Comparison of ENCODE assay signal across 9 cellular contexts in the genomic region with DNA sequence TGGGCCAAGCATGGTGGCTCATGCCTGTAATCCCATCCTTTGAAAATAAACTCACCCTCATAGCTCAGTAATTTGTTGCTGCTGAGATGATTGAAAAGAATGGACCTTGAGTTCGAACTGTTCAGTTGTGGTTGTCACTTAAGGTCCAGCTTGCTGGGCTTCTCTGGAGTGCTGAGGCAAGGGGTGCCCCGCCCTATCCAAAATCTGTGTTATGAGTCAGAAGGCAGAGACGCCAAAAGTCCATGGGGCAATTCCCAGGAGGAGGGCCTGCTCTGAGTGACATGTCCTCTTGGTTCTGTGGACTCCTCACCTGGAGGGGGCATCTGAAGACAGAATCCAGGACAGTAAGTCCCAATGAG.
DNase-seq lines count a peak whose midpoint lies in the region; ATAC-seq, FAIRE-seq and TF ChIP-seq lines count a peak whose summit lies in the region.
"Had no signal": no experiment of that assay in that cellular context is flagged by ENCODE, and none has a peak within 500 bp of the region (broad histone marks: within the 10 kb centered on the region; RNA-seq: fewer than 3 reads in every experiment).

No MANE protein-coding gene starts in this region.

- H3K79me2 ChIP-seq in keratinocyte (ENCODE audit: control insufficient read depth, insufficient read depth, low read length): no peaks in the 10 kb centered on the region

- 53 to 59% methylated on average over 3 of the region's 3 CpGs for WGBS in upper lobe of left lung, 2 donors

- dilution Hi-C loops in keratinocyte (cut with MboI; ENCODE audit: extremely low pct_ligation_motif_present, low sequenced_read_pairs): no loop called here

- H3K27ac ChIP-seq in keratinocyte (ENCODE audit: control insufficient read depth, insufficient read depth, low read length) (no peak overlapping the region), upper lobe of left lung (no peak overlapping the region)

- H3K4me1 ChIP-seq in keratinocyte (ENCODE audit: control insufficient read depth, extremely low read depth, insufficient read depth, low read length) (peaks cover 18% of the 10 kb centered on the region), upper lobe of left lung (peaks cover 3 to 17% (median 12%) of the 10 kb centered on the region in 4 donors)

- peak; percentile 66 for FAIRE-seq in keratinocyte (lab: Jason Lieb, UNC)

- H3K4me3 ChIP-seq in keratinocyte (ENCODE audit: control insufficient read depth in 2 of 3, extremely low read depth in 1 of 3, insufficient read depth in 2 of 3, low read depth in 1 of 3, low read length in 3 of 3) (no peak overlapping the region), upper lobe of left lung (no peak overlapping the region)

- TF ChIP-seq CTCF in brain (conservative IDR thresholded peaks at IDR 0.05): no peak
- no peak for TF ChIP-seq CTCF in keratinocyte (optimal IDR thresholded peaks at IDR 0.05 in 1 of 3, IDR thresholded peaks at IDR 0.05 in 1 of 3, conservative IDR thresholded peaks at IDR 0.05 in 1 of 3; ENCODE audit: extremely low read depth in 1 of 3, insufficient read depth in 2 of 3, low read length in 3 of 3)
- TF ChIP-seq CTCF in upper lobe of left lung (IDR thresholded peaks at IDR 0.05): no peak

- H3K36me3 ChIP-seq in keratinocyte (ENCODE audit: control insufficient read depth in 2 of 2, extremely low read depth in 1 of 2, insufficient read depth in 2 of 2, low read length in 2 of 2) (no peaks in the 10 kb centered on the region), upper lobe of left lung (no peaks in the 10 kb centered on the region)

- H3K27ac Mint-ChIP-seq in brain: peak overlapping the region in 4 of 5 experiments; percentile 41 to 85 (median 77)
- H3K27ac Mint-ChIP-seq: stimulated activated naive B cell treated with anti-CD40 and anti-IgM and Interleukin-4, amounts not matched to agents 10 μg/mL and 1 μg/mL and 100 μg/mL, for 72 hours had no signal

- H3K4me1 Mint-ChIP-seq in brain: peaks cover 33% of the 10 kb centered on the region

- peak overlapping the region in 1 of 5 experiments; percentile 24 for H3K4me3 Mint-ChIP-seq in brain
- H3K4me3 Mint-ChIP-seq: stimulated activated naive B cell treated with anti-CD40 and anti-IgM and Interleukin-4, amounts not matched to agents 10 μg/mL and 1 μg/mL and 100 μg/mL, for 72 hours had no signal

- H3K27me3 ChIP-seq in keratinocyte (ENCODE audit: control insufficient read depth, extremely low read depth, insufficient read depth, low read length) (no peaks in the 10 kb centered on the region), upper lobe of left lung (no peaks in the 10 kb centered on the region)

- H3K36me3 Mint-ChIP-seq in brain: no peaks in the 10 kb centered on the region
- H3K36me3 Mint-ChIP-seq: stimulated activated naive B cell treated with anti-CD40 and anti-IgM and Interleukin-4, amounts not matched to agents 10 μg/mL and 1 μg/mL and 100 μg/mL, for 72 hours had no signal

- peak; percentile 67 to 85 for ATAC-seq in upper lobe of left lung (ENCODE audit: low FRiP score in 2 of 2)
- no peak for ATAC-seq in GM19397 (IDR thresholded peaks at IDR 0.05; ENCODE audit: unreplicated experiment)
- ATAC-seq in HG03108 (IDR thresholded peaks at IDR 0.05; ENCODE audit: unreplicated experiment): no peak

- no peak overlapping the region for H3K9ac ChIP-seq in keratinocyte (ENCODE audit: control insufficient read depth, extremely low read depth, insufficient read depth, low read length)

- peaks cover 0 to 7% (median 0%) of the 10 kb centered on the region in 5 experiments for H3K9me3 Mint-ChIP-seq in brain
- H3K9me3 Mint-ChIP-seq: stimulated activated naive B cell treated with anti-CD40 and anti-IgM and Interleukin-4, amounts not matched to agents 10 μg/mL and 1 μg/mL and 100 μg/mL, for 72 hours had no signal

- no peak for TF ChIP-seq EP300 in upper lobe of left lung (IDR thresholded peaks at IDR 0.05)

- peak overlapping the region; percentile 43 for H3K4me2 ChIP-seq in keratinocyte (ENCODE audit: control insufficient read depth, extremely low read depth, insufficient read depth, low read depth, low read length)

- DNase-seq in HS-27A (ENCODE audit: low read depth) (peak; percentile 76), keratinocyte (ENCODE audit: low read depth, low spot score) (peak; percentile 55), upper lobe of left lung (no peak), COR-L47 (lab: John Stamatoyannopoulos, UW) (no peak), islet precursor cell (no peak)
- DNase-seq: stimulated activated naive B cell treated with anti-CD40 and anti-IgM and Interleukin-4, amounts not matched to agents 10 μg/mL and 1 μg/mL and 100 μg/mL, for 72 hours had no signal

- peak overlapping the region; percentile 51 for H2AFZ ChIP-seq in keratinocyte (ENCODE audit: control insufficient read depth, low read length)

- H3K9me3 ChIP-seq in keratinocyte (ENCODE audit: control insufficient read depth, low read depth, low read length): no peaks in the 10 kb centered on the region
- H3K9me3 ChIP-seq in upper lobe of left lung: no peaks in the 10 kb centered on the region

- no peak for TF ChIP-seq POLR2A in upper lobe of left lung (IDR thresholded peaks at IDR 0.05)

- no peaks in the 10 kb centered on the region for H3K27me3 Mint-ChIP-seq in brain
- H3K27me3 Mint-ChIP-seq: stimulated activated naive B cell treated with anti-CD40 and anti-IgM and Interleukin-4, amounts not matched to agents 10 μg/mL and 1 μg/mL and 100 μg/mL, for 72 hours had no signal

- no peaks in the 10 kb centered on the region for H3K9me1 ChIP-seq in keratinocyte (ENCODE audit: control insufficient read depth, extremely low read depth, insufficient read depth, low read length)

- H4K20me1 ChIP-seq in keratinocyte (ENCODE audit: control insufficient read depth, extremely low read depth, insufficient read depth, low read length): no peaks in the 10 kb centered on the region

Comparison
In these comparisons a context has a peak if more than half of its experiments do, and no peak if none do; other contexts are left out.
1. DNase-seq: peak in HS-27A (single experiment) and keratinocyte (single experiment); none in upper lobe of left lung (0 of 2), COR-L47 (single experiment) and islet precursor cell (single experiment).
2. ATAC-seq: peak in upper lobe of left lung (2 of 2); none in GM19397 (single experiment) and HG03108 (single experiment).